In the genomic region with DNA sequence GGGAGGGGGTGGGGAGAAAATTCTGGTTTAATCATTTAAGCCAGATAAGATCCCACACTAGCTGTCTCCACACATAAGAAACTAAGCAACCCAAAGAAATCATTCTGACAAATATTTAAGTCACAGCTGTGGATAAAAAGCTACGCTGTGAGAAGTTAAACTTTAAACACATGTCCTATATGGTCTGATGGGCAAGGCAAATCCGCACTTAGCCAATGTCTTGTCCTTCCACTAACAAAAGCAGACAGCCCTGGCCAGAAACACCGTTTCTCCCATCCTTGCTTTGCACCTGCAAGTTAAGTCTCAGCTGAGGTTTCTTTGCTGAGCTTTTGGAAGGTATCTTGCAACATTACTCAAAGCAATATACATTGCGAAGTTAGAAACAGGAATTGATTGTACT, we compare ENCODE assay signal across 8 cellular contexts.
A peak's percentile ranks its signal among the peaks of the same experiment; 100 is the strongest.
DNase-seq lines count a peak whose midpoint lies in the region; ATAC-seq and TF ChIP-seq lines count a peak whose summit lies in the region.

No MANE protein-coding gene starts in this region.

- H3K27me3 Mint-ChIP-seq in activated CD4-positive, alpha-beta memory T cell treated with anti-CD3 and anti-CD28 coated beads for 36 hours, result no peaks in the 10 kb centered on the region

- H3K36me3 ChIP-seq in left ventricle myocardium inferior (no peaks in the 10 kb centered on the region), left lung (no peaks in the 10 kb centered on the region), upper lobe of left lung (no peaks in the 10 kb centered on the region)

- CTCF ChIA-PET in activated CD4-positive, alpha-beta memory T cell treated with anti-CD3 and anti-CD28 coated beads for 36 hours (lab: Charles Lee), result interaction anchor here (0.8 to 20.7 kb wide), 21 partner anchors 8 to 362 kb away, joined by 3 to 264 read pairs (median 4); no protein-coding TSS in a partner anchor

- H3K4me1 Mint-ChIP-seq in activated CD4-positive, alpha-beta memory T cell treated with anti-CD3 and anti-CD28 coated beads for 36 hours (ENCODE audit: low read depth), result peaks cover 42% of the 10 kb centered on the region

- no peaks in the 10 kb centered on the region for H3K9me3 Mint-ChIP-seq in activated CD4-positive, alpha-beta memory T cell treated with anti-CD3 and anti-CD28 coated beads for 36 hours

- no peak for TF ChIP-seq POLR2A in upper lobe of left lung (IDR thresholded peaks at IDR 0.05)

- H3K27ac Mint-ChIP-seq in activated CD4-positive, alpha-beta memory T cell treated with anti-CD3 and anti-CD28 coated beads for 36 hours, result peak overlapping the region; percentile 96

- no peaks in the 10 kb centered on the region for H3K27me3 ChIP-seq in left ventricle myocardium inferior (ENCODE audit: low read depth)
- no peaks in the 10 kb centered on the region for H3K27me3 ChIP-seq in left lung
- H3K27me3 ChIP-seq in upper lobe of left lung, result no peaks in the 10 kb centered on the region

- peaks cover 74% of the 10 kb centered on the region for H3K36me3 Mint-ChIP-seq in activated CD4-positive, alpha-beta memory T cell treated with anti-CD3 and anti-CD28 coated beads for 36 hours

- peak overlapping the region; percentile 97 for H3K4me3 Mint-ChIP-seq in activated CD4-positive, alpha-beta memory T cell treated with anti-CD3 and anti-CD28 coated beads for 36 hours

- WGBS in upper lobe of left lung, 2 donors, result 31 to 42% methylated on average over 4 of the region's 4 CpGs

- no peak for TF ChIP-seq EP300 in upper lobe of left lung (IDR thresholded peaks at IDR 0.05)

- H3K27ac ChIP-seq in left ventricle myocardium inferior (replicated peaks), result peak overlapping the region; percentile 97
- peak overlapping the region; percentile 95 to 96 for H3K27ac ChIP-seq in left lung
- H3K27ac ChIP-seq in upper lobe of left lung, result peak overlapping the region; percentile 93 to 98 (median 98)

- H3K4me1 ChIP-seq in left ventricle myocardium inferior, result peaks cover 95% of the 10 kb centered on the region
- H3K4me1 ChIP-seq in left lung, result peaks cover 4 to 67% of the 10 kb centered on the region in 2 donors
- H3K4me1 ChIP-seq in upper lobe of left lung, result peaks cover 33 to 68% (median 40%) of the 10 kb centered on the region in 4 donors

- POLR2A ChIA-PET in activated CD4-positive, alpha-beta memory T cell treated with anti-CD3 and anti-CD28 coated beads for 36 hours (lab: Charles Lee), result interaction anchor here (1.3 to 22.3 kb wide), 16 partner anchors 14 to 228 kb away, joined by 4 to 600 read pairs (median 16); a partner anchor contains a TSS

- DNase-seq in left ventricle myocardium inferior (no peak), Right ventricle myocardium inferior (ENCODE audit: missing footprints) (no peak), left lung (no peak), upper lobe of left lung (no peak), 8988T (no peak), ecto neural progenitor cell (ENCODE audit: low spot score) (no peak), NCI-H187 treated with DMSO at 0.1 percent for 48 hours (lab: John Stamatoyannopoulos, UW) (no peak)
- DNase-seq in activated CD4-positive, alpha-beta memory T cell treated with anti-CD3 and anti-CD28 coated beads for 36 hours, result no peak

- no peaks in the 10 kb centered on the region for H3K9me3 ChIP-seq in left ventricle myocardium inferior (replicated peaks)
- no peaks in the 10 kb centered on the region for H3K9me3 ChIP-seq in left lung
- H3K9me3 ChIP-seq in upper lobe of left lung, result no peaks in the 10 kb centered on the region

- no peak for TF ChIP-seq CTCF in left ventricle myocardium inferior (IDR thresholded peaks at IDR 0.05; ENCODE audit: borderline replicate concordance)
- TF ChIP-seq CTCF in left lung (IDR thresholded peaks at IDR 0.05), result no peak
- no peak for TF ChIP-seq CTCF in upper lobe of left lung (IDR thresholded peaks at IDR 0.05)

- intact Hi-C loops in left ventricle myocardium inferior (cut with micrococcal nuclease), result no loop called here
- intact Hi-C loops in Right ventricle myocardium inferior (cut with DNase I), result no loop called here
- intact Hi-C loops in activated CD4-positive, alpha-beta memory T cell treated with anti-CD3 and anti-CD28 coated beads for 36 hours (cut with micrococcal nuclease), result no loop called here
- intact Hi-C loops in left lung (cut with DNase I), result no loop called here

- H3K4me3 ChIP-seq in left ventricle myocardium inferior, result peak overlapping the region; percentile 81
- H3K4me3 ChIP-seq in left lung, result peak overlapping the region; percentile 53 to 65
- peak overlapping the region; percentile 52 to 79 (median 68) for H3K4me3 ChIP-seq in upper lobe of left lung

- ATAC-seq in Right ventricle myocardium inferior (no peak), left lung (no peak), upper lobe of left lung (ENCODE audit: low FRiP score in 2 of 2) (no peak)
